ENCODE assay signal across 23 cellular contexts in genomic region chr22:47663615-47664605, GRCh38.
"Had no signal": no experiment of that assay in that cellular context is flagged by ENCODE, and none has a peak within 500 bp of the region (broad histone marks: within the 10 kb centered on the region; RNA-seq: fewer than 3 reads in every experiment).

No MANE protein-coding gene starts in this region.

- H3K27ac ChIP-seq: HL-60, SJSA1, SK-N-MC had no signal

- H3K4me1 ChIP-seq: SJSA1 had no signal

- DNase-seq: Karpas-422, KG1, MG63, NCI-H1092, NCI-H1105 treated with DMSO at 0.1 percent for 48 hours, NCI-H1417 treated with DMSO at 0.1 percent for 48 hours, NCI-H146, NCI-H1694 treated with DMSO at 0.1 percent for 48 hours, NCI-H1930, NCI-H2081, NCI-H2107, NCI-H226, NCI-H446, NCI-H510A, NCI-H524 treated with DMSO at 0.1 percent for 48 hours, NCI-H69, NCI-H774, Right ventricle myocardium superior, RPMI8226, SIG-M5 had no signal

- H3K4me3 ChIP-seq: MG63, SJSA1, SK-N-MC had no signal

- H3K36me3 ChIP-seq: MG63, SJSA1 had no signal

- H3K9me3 ChIP-seq: MG63, SJSA1 had no signal

- H3K27me3 ChIP-seq: MG63, SJSA1 had no signal
